Comparison of ENCODE assay signal across 9 cellular contexts in the genomic region with DNA sequence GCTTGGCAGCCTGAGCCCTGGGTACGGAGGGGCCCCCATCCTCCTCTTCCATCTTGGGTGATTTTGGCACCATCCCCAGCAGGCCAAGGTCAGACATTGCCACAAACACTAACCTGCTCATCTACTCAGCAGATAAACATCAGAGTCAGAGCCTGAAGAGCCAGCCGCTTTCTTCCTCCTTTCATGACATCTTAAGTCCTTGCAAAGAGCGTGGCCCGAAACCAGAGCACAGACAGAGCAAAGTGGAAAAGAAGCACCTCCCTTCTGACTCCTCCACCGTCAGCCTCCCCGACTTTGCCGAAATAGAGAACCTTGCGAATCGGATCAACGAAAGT. TPM values are rescaled to one million over a fixed set of nuclear protein-coding genes. Genes with fewer than 3 reads are reported as not detected.
A peak's percentile ranks its signal among the peaks of the same experiment; 100 is the strongest.
DNase-seq lines count a peak whose midpoint lies in the region; TF ChIP-seq lines count a peak whose summit lies in the region.
"Had no signal": no experiment of that assay in that cellular context is flagged by ENCODE, and none has a peak within 500 bp of the region (broad histone marks: within the 10 kb centered on the region; RNA-seq: fewer than 3 reads in every experiment).

No MANE protein-coding gene starts in this region.

- H3K4me3 Mint-ChIP-seq in activated CD4-positive, alpha-beta T cell treated with anti-CD3 and anti-CD28 coated beads, Interleukin-2, amount 10 ng/mL, durations not matched to agents 7 days and 5 days = peak overlapping the region; percentile 80
- peak overlapping the region; percentile 62 for H3K4me3 Mint-ChIP-seq in activated naive CD8-positive, alpha-beta T cell treated with anti-CD3 and anti-CD28 coated beads for 36 hours

- DNase-seq in Jurkat, Clone E6-1 (ENCODE audit: low read depth, low spot score) = peak; percentile 32
- peak; percentile 41 for DNase-seq in activated CD4-positive, alpha-beta T cell treated with anti-CD3 and anti-CD28 coated beads, Interleukin-2, amount 10 ng/mL, durations not matched to agents 7 days and 5 days
- no peak for DNase-seq in activated naive CD8-positive, alpha-beta T cell treated with anti-CD3 and anti-CD28 coated beads for 36 hours
- DNase-seq in medulla oblongata (ENCODE audit: extremely low spot score) (no peak), COLO668 (lab: John Stamatoyannopoulos, UW; ENCODE audit: unreplicated experiment) (no peak), retina (no peak)

- peaks cover 76% of the 10 kb centered on the region for H3K4me1 Mint-ChIP-seq in activated CD4-positive, alpha-beta T cell treated with anti-CD3 and anti-CD28 coated beads, Interleukin-2, amount 10 ng/mL, durations not matched to agents 7 days and 5 days
- peaks cover 71% of the 10 kb centered on the region for H3K4me1 Mint-ChIP-seq in activated naive CD8-positive, alpha-beta T cell treated with anti-CD3 and anti-CD28 coated beads for 36 hours

- H3K4me3 ChIP-seq in Jurkat, Clone E6-1 (ENCODE audit: low read length) = peak overlapping the region; percentile 34
- no peak overlapping the region for H3K4me3 ChIP-seq in parathyroid adenoma (ENCODE audit: low read depth, low read length)
- H3K4me3 ChIP-seq: gastroesophageal sphincter, K562 had no signal

- peak overlapping the region; percentile 90 for H3K27ac Mint-ChIP-seq in activated CD4-positive, alpha-beta T cell treated with anti-CD3 and anti-CD28 coated beads, Interleukin-2, amount 10 ng/mL, durations not matched to agents 7 days and 5 days
- H3K27ac Mint-ChIP-seq in activated naive CD8-positive, alpha-beta T cell treated with anti-CD3 and anti-CD28 coated beads for 36 hours = peak overlapping the region; percentile 81

- no peaks in the 10 kb centered on the region for H3K9me3 ChIP-seq in parathyroid adenoma (ENCODE audit: control insufficient read depth, low read length)
- H3K9me3 ChIP-seq: gastroesophageal sphincter had no signal

- H3K9ac ChIP-seq in parathyroid adenoma = no peak overlapping the region

- H3K36me3 ChIP-seq in parathyroid adenoma (ENCODE audit: control insufficient read depth, insufficient read depth, low read length) = no peaks in the 10 kb centered on the region

- H3K27me3 Mint-ChIP-seq in activated CD4-positive, alpha-beta T cell treated with anti-CD3 and anti-CD28 coated beads, Interleukin-2, amount 10 ng/mL, durations not matched to agents 7 days and 5 days = no peaks in the 10 kb centered on the region
- peaks cover 7% of the 10 kb centered on the region for H3K27me3 Mint-ChIP-seq in activated naive CD8-positive, alpha-beta T cell treated with anti-CD3 and anti-CD28 coated beads for 36 hours

- peaks cover 3% of the 10 kb centered on the region for H3K4me1 ChIP-seq in parathyroid adenoma

- H3K27me3 ChIP-seq in parathyroid adenoma (ENCODE audit: control insufficient read depth, insufficient read depth, low read length) = no peaks in the 10 kb centered on the region

- CTCF ChIA-PET in activated CD4-positive, alpha-beta T cell treated with anti-CD3 and anti-CD28 coated beads, Interleukin-2, amount 10 ng/mL, durations not matched to agents 7 days and 5 days (lab: Charles Lee) = interaction anchor here (0.7 to 2.9 kb wide), 14 partner anchors 9 to 568 kb away, joined by 3 to 38 read pairs (median 4); partner anchors contain the start of gene GEMIN4

- peak overlapping the region; percentile 47 for H3K4me2 ChIP-seq in parathyroid adenoma (ENCODE audit: low read length)

- H2AFZ ChIP-seq in parathyroid adenoma = no peak overlapping the region

- H3K9me3 Mint-ChIP-seq in activated CD4-positive, alpha-beta T cell treated with anti-CD3 and anti-CD28 coated beads, Interleukin-2, amount 10 ng/mL, durations not matched to agents 7 days and 5 days = no peaks in the 10 kb centered on the region
- H3K9me3 Mint-ChIP-seq in activated naive CD8-positive, alpha-beta T cell treated with anti-CD3 and anti-CD28 coated beads for 36 hours = no peaks in the 10 kb centered on the region

- H3K27ac ChIP-seq in parathyroid adenoma = no peak overlapping the region

- POLR2A ChIA-PET in activated CD4-positive, alpha-beta T cell treated with anti-CD3 and anti-CD28 coated beads, Interleukin-2, amount 10 ng/mL, durations not matched to agents 7 days and 5 days (lab: Charles Lee) = interaction anchor here (1.2 to 1.5 kb wide), 2 partner anchors 275 to 287 kb away, joined by 5 to 8 read pairs; no protein-coding TSS in a partner anchor

- no peak for TF ChIP-seq CTCF in parathyroid adenoma (IDR thresholded peaks at IDR 0.05)

- H3K79me2 ChIP-seq in parathyroid adenoma = no peaks in the 10 kb centered on the region

- peaks cover 42% of the 10 kb centered on the region for H3K36me3 Mint-ChIP-seq in activated CD4-positive, alpha-beta T cell treated with anti-CD3 and anti-CD28 coated beads, Interleukin-2, amount 10 ng/mL, durations not matched to agents 7 days and 5 days (ENCODE audit: low read depth)
- peaks cover 14% of the 10 kb centered on the region for H3K36me3 Mint-ChIP-seq in activated naive CD8-positive, alpha-beta T cell treated with anti-CD3 and anti-CD28 coated beads for 36 hours

RNA-seq across cellular contexts. Expression of gene RFLNB, which starts 32.8 kb away (rescaled TPM):
- 24.5 TPM for polyA plus RNA-seq in Jurkat, Clone E6-1 (2012; ENCODE audit: insufficient read depth, insufficient read length)
- total RNA-seq in activated CD4-positive, alpha-beta T cell treated with anti-CD3 and anti-CD28 coated beads, Interleukin-2, amount 10 ng/mL, durations not matched to agents 7 days and 5 days = 100 to 1,000 TPM in 1 of 2 experiments, 10 to 100 TPM in 1; 93.4 to 101 TPM
- 10 to 100 TPM; 37.3 to 38.4 TPM for total RNA-seq in activated naive CD8-positive, alpha-beta T cell treated with anti-CD3 and anti-CD28 coated beads for 36 hours

Comparison
In these comparisons a context has a peak if more than half of its experiments do, and no peak if none do; other contexts are left out.
1. DNase-seq: peak in Jurkat, Clone E6-1 (single experiment) and activated CD4-positive, alpha-beta T cell treated with anti-CD3 and anti-CD28 coated beads, Interleukin-2, amount 10 ng/mL, durations not matched to agents 7 days and 5 days (single experiment); none in activated naive CD8-positive, alpha-beta T cell treated with anti-CD3 and anti-CD28 coated beads for 36 hours (single experiment), medulla oblongata (single experiment), COLO668 (single experiment) and retina (single experiment).